In the genomic region with DNA sequence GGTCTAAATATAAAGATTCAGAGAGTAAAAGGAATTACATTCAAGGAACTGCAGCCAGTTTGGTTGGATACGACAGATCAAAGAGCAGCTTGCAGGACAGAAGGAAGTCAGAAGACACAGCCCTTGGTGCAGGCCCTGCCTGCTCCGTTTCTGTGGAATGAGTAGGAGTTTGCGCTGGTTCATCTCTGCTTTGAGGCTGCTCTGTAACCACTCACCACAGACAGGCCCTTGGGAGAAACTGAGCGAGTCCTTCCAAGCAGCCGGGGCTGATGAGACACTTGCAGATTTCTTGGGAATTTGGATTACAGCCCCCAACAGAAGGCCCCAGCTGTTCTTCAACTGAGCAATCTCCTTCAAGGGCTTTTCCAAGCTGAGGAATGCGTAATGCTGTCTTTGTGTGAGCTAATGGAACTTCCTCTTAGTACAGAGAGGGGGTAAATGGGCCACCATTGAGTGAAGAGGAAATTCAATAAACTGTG, we compare ENCODE assay signal across 9 cellular contexts. TPM values are rescaled to one million over a fixed set of nuclear protein-coding genes. Genes with fewer than 3 reads are reported as not detected.
DNase-seq lines count a peak whose midpoint lies in the region; ATAC-seq and TF ChIP-seq lines count a peak whose summit lies in the region.
"Had no signal": no experiment of that assay in that cellular context is flagged by ENCODE, and none has a peak within 500 bp of the region (broad histone marks: within the 10 kb centered on the region; RNA-seq: fewer than 3 reads in every experiment).

No MANE protein-coding gene starts in this region.

- no peak overlapping the region for H4K8ac ChIP-seq in H9 (replicated peaks; ENCODE audit: insufficient read length, low read depth, low read length)

- H3K36me3 Mint-ChIP-seq in activated CD8-positive, alpha-beta T cell treated with anti-CD3 and anti-CD28 coated beads, Interleukin-2, amount 10 ng/mL, durations not matched to agents 7 days and 5 days (ENCODE audit: low read depth): peaks cover 79% of the 10 kb centered on the region
- H3K36me3 Mint-ChIP-seq in H9 (ENCODE audit: insufficient read depth in 1 of 3, low read depth in 3 of 3): no peaks in the 10 kb centered on the region

- H3K18ac ChIP-seq in H9 (ENCODE audit: insufficient read length, low read depth, low read length): no peak overlapping the region

- no peaks in the 10 kb centered on the region for H3K9me2 ChIP-seq in Loucy (replicated peaks; ENCODE audit: low read depth, low read length)

- no peaks in the 10 kb centered on the region for H3K27me3 ChIP-seq in Loucy (ENCODE audit: insufficient read depth, low read length, poor library complexity, severe bottlenecking)
- peaks cover 2% of the 10 kb centered on the region; the same call in 1 of the 2 replicates for H3K27me3 ChIP-seq in H9 (ENCODE audit: insufficient read depth, low read length)
- peaks cover 6% of the 10 kb centered on the region; the same call in 1 of the 2 replicates for H3K27me3 ChIP-seq in HAP-1 (ENCODE audit: low read depth)

- no peak overlapping the region for H2BK20ac ChIP-seq in H9 (ENCODE audit: low read depth, low read length, poor library complexity, severe bottlenecking)

- in situ Hi-C loops in HAP-1 (cut with MboI; ENCODE audit: low sequenced_read_pairs): no loop called here

- H3K4me1 ChIP-seq in Loucy (ENCODE audit: insufficient read depth, low read length, poor library complexity, severe bottlenecking) (peaks cover 20% of the 10 kb centered on the region), H9 (ENCODE audit: insufficient read depth, low read length) (0 out of 2 replicates have a peak, but pooled peaks cover 6% of the 10 kb centered on the region), HAP-1 (no peaks in the 10 kb centered on the region)

- no peak overlapping the region for H3K56ac ChIP-seq in H9 (ENCODE audit: insufficient read length, low read depth, low read length)

- CTCF ChIA-PET in activated CD8-positive, alpha-beta T cell treated with anti-CD3 and anti-CD28 coated beads, Interleukin-2, amount 10 ng/mL, durations not matched to agents 7 days and 5 days (lab: Charles Lee): interaction anchor here (1.0 to 14.8 kb wide), 17 partner anchors 10 to 195 kb away, joined by 3 to 168 read pairs (median 12); a partner anchor contains a TSS

- no peaks in the 10 kb centered on the region for H3F3A ChIP-seq in Loucy (ENCODE audit: low read depth)

- no peak overlapping the region for H3K9ac ChIP-seq in Loucy (ENCODE audit: low read depth, low read length, poor library complexity, severe bottlenecking)
- H3K9ac ChIP-seq in H9 (ENCODE audit: extremely low read depth, insufficient read length, low read length): no peak overlapping the region

- no peak overlapping the region for H4K5ac ChIP-seq in H9 (ENCODE audit: insufficient read length, low read depth, low read length)

- H2AFZ ChIP-seq in Loucy (ENCODE audit: low read length): no peak overlapping the region
- H2AFZ ChIP-seq in H9 (ENCODE audit: low read length): no peak overlapping the region

- peak; percentile 67 for DNase-seq in activated CD8-positive, alpha-beta T cell treated with anti-CD3 and anti-CD28 coated beads, Interleukin-2, amount 10 ng/mL, durations not matched to agents 7 days and 5 days
- peak; percentile 75 for DNase-seq in islet precursor cell
- DNase-seq in stimulated activated CD4-positive, alpha-beta T cell treated with anti-CD3 and anti-CD28 coated beads, Interleukin-4, amount 100 ng/mL, for 4 hours: peak; percentile 45 to 70
- no peak for DNase-seq in H9
- DNase-seq in HAP-1 (ENCODE audit: low spot score in 2 of 2): no peak
- DNase-seq: RPMI8226 had no signal

- no peak overlapping the region for H3K4me3 ChIP-seq in Loucy (ENCODE audit: low read length, poor library complexity, severe bottlenecking)
- no peak overlapping the region for H3K4me3 ChIP-seq in HAP-1

- H3K36me3 ChIP-seq in Loucy (ENCODE audit: insufficient read depth, low read length) (no peaks in the 10 kb centered on the region), HAP-1 (replicated peaks) (no peaks in the 10 kb centered on the region)

- no peak overlapping the region for H3K23ac ChIP-seq in H9 (ENCODE audit: insufficient read length, low read depth, low read length)

- no peak overlapping the region for H2AK5ac ChIP-seq in H9 (ENCODE audit: insufficient read length, low read length)

- H4K91ac ChIP-seq in H9 (ENCODE audit: insufficient read length, low read depth, low read length): no peak overlapping the region

- no peak overlapping the region for H3T11ph ChIP-seq in H9 (ENCODE audit: low read length)

- no peak overlapping the region for H2BK15ac ChIP-seq in H9 (ENCODE audit: low read depth, low read length)

- no peak overlapping the region for H2BK5ac ChIP-seq in H9 (ENCODE audit: insufficient read length, low read length)

- POLR2A ChIA-PET in activated CD8-positive, alpha-beta T cell treated with anti-CD3 and anti-CD28 coated beads, Interleukin-2, amount 10 ng/mL, durations not matched to agents 7 days and 5 days (lab: Charles Lee): interaction anchor here (0.9 to 9.4 kb wide), 17 partner anchors 10 to 357 kb away, joined by 3 to 225 read pairs (median 8); a partner anchor contains a TSS

- H3K79me2 ChIP-seq in Loucy (ENCODE audit: insufficient read depth, low read length): no peaks in the 10 kb centered on the region
- H3K79me2 ChIP-seq in H9 (ENCODE audit: insufficient read depth, low read length): no peaks in the 10 kb centered on the region

- peaks cover 100% of the 10 kb centered on the region for H3K4me1 Mint-ChIP-seq in activated CD8-positive, alpha-beta T cell treated with anti-CD3 and anti-CD28 coated beads, Interleukin-2, amount 10 ng/mL, durations not matched to agents 7 days and 5 days (ENCODE audit: low read depth)
- peaks cover 8 to 10% of the 10 kb centered on the region in 2 experiments for H3K4me1 Mint-ChIP-seq in H9

- peak overlapping the region; percentile 98 for H3K27ac Mint-ChIP-seq in activated CD8-positive, alpha-beta T cell treated with anti-CD3 and anti-CD28 coated beads, Interleukin-2, amount 10 ng/mL, durations not matched to agents 7 days and 5 days
- no peak overlapping the region; a peak in 1 of 7 replicates for H3K27ac Mint-ChIP-seq in H9

- no peak overlapping the region for H3K14ac ChIP-seq in H9 (ENCODE audit: insufficient read depth, low read length)

- H4K20me1 ChIP-seq in Loucy (ENCODE audit: insufficient read depth, low read length, poor library complexity, severe bottlenecking): no peaks in the 10 kb centered on the region
- no peaks in the 10 kb centered on the region for H4K20me1 ChIP-seq in H9 (ENCODE audit: control insufficient read depth, insufficient read depth, insufficient read length)

- peak overlapping the region; percentile 34 for H3K4me2 ChIP-seq in Loucy (ENCODE audit: low read depth, low read length, poor library complexity, severe bottlenecking)
- H3K4me2 ChIP-seq in H9 (ENCODE audit: insufficient read depth, insufficient read length, low read length): no peak overlapping the region

- no peak overlapping the region for H3K4ac ChIP-seq in H9 (ENCODE audit: low read depth, low read length)

- no peaks in the 10 kb centered on the region for H3K9me3 Mint-ChIP-seq in activated CD8-positive, alpha-beta T cell treated with anti-CD3 and anti-CD28 coated beads, Interleukin-2, amount 10 ng/mL, durations not matched to agents 7 days and 5 days (ENCODE audit: insufficient read depth)
- no peaks in the 10 kb centered on the region for H3K9me3 Mint-ChIP-seq in H9

- ATAC-seq in activated CD8-positive, alpha-beta T cell treated with anti-CD3 and anti-CD28 coated beads, Interleukin-2, amount 10 ng/mL, durations not matched to agents 7 days and 5 days: peak; percentile 52
- ATAC-seq in HG02938 (IDR thresholded peaks at IDR 0.05; ENCODE audit: unreplicated experiment) (no peak), GM19328 (IDR thresholded peaks at IDR 0.05; ENCODE audit: unreplicated experiment) (no peak)

- WGBS in H9 (ENCODE audit: extremely low coverage, insufficient read length, low lambda C conversion rate): no CpG with 5 or more reads among the region's 6 CpGs

- H2BK120ac ChIP-seq in H9 (ENCODE audit: low read depth, low read length, poor library complexity, severe bottlenecking): no peak overlapping the region

- no peak overlapping the region for H2BK12ac ChIP-seq in H9 (ENCODE audit: insufficient read length, low read depth, low read length)

- TF ChIP-seq CTCF in Loucy (conservative IDR thresholded peaks at IDR 0.05; ENCODE audit: low read length) (no peak), H9 (conservative IDR thresholded peaks at IDR 0.05) (no peak)

- no peaks in the 10 kb centered on the region for H3K27me3 Mint-ChIP-seq in activated CD8-positive, alpha-beta T cell treated with anti-CD3 and anti-CD28 coated beads, Interleukin-2, amount 10 ng/mL, durations not matched to agents 7 days and 5 days (ENCODE audit: low read depth)
- H3K27me3 Mint-ChIP-seq in H9 (ENCODE audit: low read depth): peaks cover 18% of the 10 kb centered on the region

- no peaks in the 10 kb centered on the region for H3K23me2 ChIP-seq in H9 (ENCODE audit: insufficient read length, low read depth, low read length, poor library complexity, severe bottlenecking)

- peak overlapping the region; percentile 72 for H3K4me3 Mint-ChIP-seq in activated CD8-positive, alpha-beta T cell treated with anti-CD3 and anti-CD28 coated beads, Interleukin-2, amount 10 ng/mL, durations not matched to agents 7 days and 5 days
- no peak overlapping the region for H3K4me3 Mint-ChIP-seq in H9

- H3K9me3 ChIP-seq in Loucy (ENCODE audit: insufficient read depth, low read depth, low read length): no peaks in the 10 kb centered on the region
- no peaks in the 10 kb centered on the region for H3K9me3 ChIP-seq in H9 (ENCODE audit: control insufficient read depth, low read depth, low read length)
- no peaks in the 10 kb centered on the region for H3K9me3 ChIP-seq in HAP-1

- no peaks in the 10 kb centered on the region for H3K79me1 ChIP-seq in H9 (ENCODE audit: insufficient read depth, low read depth, low read length, poor library complexity, severe bottlenecking)

- H3K27ac ChIP-seq in H9 (ENCODE audit: insufficient read length, low read depth, low read length): no peak overlapping the region

RNA-seq across cellular contexts. Expression of a gene that starts 16.4 kb away (rescaled TPM):
- 100 to 1,000 TPM; 202 to 210 TPM for total RNA-seq in activated CD8-positive, alpha-beta T cell treated with anti-CD3 and anti-CD28 coated beads, Interleukin-2, amount 10 ng/mL, durations not matched to agents 7 days and 5 days
- not detected in 2 replicates for total RNA-seq in H9 (2021)

Comparison
In these comparisons a context has a peak if more than half of its experiments do, and no peak if none do; other contexts are left out.
1. DNase-seq: peak in activated CD8-positive, alpha-beta T cell treated with anti-CD3 and anti-CD28 coated beads, Interleukin-2, amount 10 ng/mL, durations not matched to agents 7 days and 5 days (single experiment), islet precursor cell (single experiment) and stimulated activated CD4-positive, alpha-beta T cell treated with anti-CD3 and anti-CD28 coated beads, Interleukin-4, amount 100 ng/mL, for 4 hours (2 of 2); none in H9 (single experiment) and HAP-1 (0 of 2).
2. RNA of a gene that starts 16.4 kb away (total RNA-seq): 202 to 210 TPM in activated CD8-positive, alpha-beta T cell treated with anti-CD3 and anti-CD28 coated beads, Interleukin-2, amount 10 ng/mL, durations not matched to agents 7 days and 5 days; not detected in H9; every median in the first group is over 100 times any median in the second.